In the genomic region with DNA sequence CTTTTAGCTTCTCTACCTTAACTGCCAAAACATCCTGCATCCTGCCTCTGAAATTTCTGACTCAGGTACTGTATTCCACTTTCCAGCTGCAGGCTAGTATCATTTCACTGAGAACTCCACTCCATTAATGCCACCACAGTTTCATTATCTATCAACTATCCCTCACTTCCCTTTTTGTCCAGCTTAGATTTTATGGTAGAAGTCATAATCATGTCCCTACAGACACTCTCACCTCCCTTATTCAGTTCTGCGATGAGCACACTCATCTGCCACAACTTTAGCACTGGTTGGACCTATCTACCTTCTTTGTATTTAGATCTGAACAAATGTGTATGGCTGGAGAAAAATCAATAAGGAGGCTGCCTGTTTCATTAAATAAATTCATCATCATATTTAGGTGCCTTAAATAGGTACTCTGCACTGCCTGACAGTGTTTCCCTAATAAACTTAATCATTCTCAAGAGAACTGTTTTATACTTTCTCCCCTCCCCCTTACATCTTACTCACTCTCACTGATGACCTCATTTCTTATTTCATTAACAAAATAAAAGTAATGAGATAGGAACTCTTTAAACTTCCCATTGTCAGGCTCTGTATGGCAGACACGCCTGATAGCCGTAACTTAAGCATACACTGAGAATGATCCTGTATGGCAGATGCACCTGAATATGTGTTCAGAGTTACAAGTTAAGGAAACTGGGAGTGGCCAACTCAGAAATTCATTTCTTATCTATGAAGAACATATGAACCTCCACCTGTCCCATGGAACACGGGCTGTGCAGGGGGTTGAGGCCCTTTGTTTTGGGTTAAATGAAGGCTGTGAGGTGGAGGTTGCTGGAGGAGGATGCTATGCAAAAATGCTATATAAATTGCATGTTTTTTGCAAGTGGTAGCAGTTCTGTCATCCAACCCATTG, we compare ENCODE assay signal across 1 cellular context.
TF ChIP-seq lines count a peak whose summit lies in the region.

No MANE protein-coding gene starts in this region.

TF ChIP-seq in GM12878, 131 proteins besides CTCF, POLR2A, EP300 and RAD21 (continued from another document):
- TF ChIP-seq, protein P1, sequence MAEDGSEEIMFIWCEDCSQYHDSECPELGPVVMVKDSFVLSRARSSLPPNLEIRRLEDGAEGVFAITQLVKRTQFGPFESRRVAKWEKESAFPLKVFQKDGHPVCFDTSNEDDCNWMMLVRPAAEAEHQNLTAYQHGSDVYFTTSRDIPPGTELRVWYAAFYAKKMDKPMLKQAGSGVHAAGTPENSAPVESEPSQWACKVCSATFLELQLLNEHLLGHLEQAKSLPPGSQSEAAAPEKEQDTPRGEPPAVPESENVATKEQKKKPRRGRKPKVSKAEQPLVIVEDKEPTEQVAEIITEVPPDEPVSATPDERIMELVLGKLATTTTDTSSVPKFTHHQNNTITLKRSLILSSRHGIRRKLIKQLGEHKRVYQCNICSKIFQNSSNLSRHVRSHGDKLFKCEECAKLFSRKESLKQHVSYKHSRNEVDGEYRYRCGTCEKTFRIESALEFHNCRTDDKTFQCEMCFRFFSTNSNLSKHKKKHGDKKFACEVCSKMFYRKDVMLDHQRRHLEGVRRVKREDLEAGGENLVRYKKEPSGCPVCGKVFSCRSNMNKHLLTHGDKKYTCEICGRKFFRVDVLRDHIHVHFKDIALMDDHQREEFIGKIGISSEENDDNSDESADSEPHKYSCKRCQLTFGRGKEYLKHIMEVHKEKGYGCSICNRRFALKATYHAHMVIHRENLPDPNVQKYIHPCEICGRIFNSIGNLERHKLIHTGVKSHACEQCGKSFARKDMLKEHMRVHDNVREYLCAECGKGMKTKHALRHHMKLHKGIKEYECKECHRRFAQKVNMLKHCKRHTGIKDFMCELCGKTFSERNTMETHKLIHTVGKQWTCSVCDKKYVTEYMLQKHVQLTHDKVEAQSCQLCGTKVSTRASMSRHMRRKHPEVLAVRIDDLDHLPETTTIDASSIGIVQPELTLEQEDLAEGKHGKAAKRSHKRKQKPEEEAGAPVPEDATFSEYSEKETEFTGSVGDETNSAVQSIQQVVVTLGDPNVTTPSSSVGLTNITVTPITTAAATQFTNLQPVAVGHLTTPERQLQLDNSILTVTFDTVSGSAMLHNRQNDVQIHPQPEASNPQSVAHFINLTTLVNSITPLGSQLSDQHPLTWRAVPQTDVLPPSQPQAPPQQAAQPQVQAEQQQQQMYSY (CRISPR knock-in tag; IDR thresholded peaks at IDR 0.05), result no peak
- no peak for TF ChIP-seq MEF2B (IDR thresholded peaks at IDR 0.05; ENCODE audit: partially characterized antibody, poor library complexity, severe bottlenecking)
- TF ChIP-seq SMAD1 (IDR thresholded peaks at IDR 0.05; ENCODE audit: low read depth, partially characterized antibody), result no peak
- peak; percentile 40; the same call in 1 of the 2 replicates for TF ChIP-seq CREM (IDR thresholded peaks at IDR 0.05; ENCODE audit: low read depth)
- no peak for TF ChIP-seq ZNF687 (IDR thresholded peaks at IDR 0.05)
- TF ChIP-seq EZH2 (IDR thresholded peaks at IDR 0.05; ENCODE audit: borderline replicate concordance, control insufficient read depth, low read depth, low read length), result no peak
- peak; percentile 89 for TF ChIP-seq NFIC (IDR thresholded peaks at IDR 0.05; ENCODE audit: low read depth, low read length)
